25 cellular contexts compared by ENCODE assay signal in the genomic region with DNA sequence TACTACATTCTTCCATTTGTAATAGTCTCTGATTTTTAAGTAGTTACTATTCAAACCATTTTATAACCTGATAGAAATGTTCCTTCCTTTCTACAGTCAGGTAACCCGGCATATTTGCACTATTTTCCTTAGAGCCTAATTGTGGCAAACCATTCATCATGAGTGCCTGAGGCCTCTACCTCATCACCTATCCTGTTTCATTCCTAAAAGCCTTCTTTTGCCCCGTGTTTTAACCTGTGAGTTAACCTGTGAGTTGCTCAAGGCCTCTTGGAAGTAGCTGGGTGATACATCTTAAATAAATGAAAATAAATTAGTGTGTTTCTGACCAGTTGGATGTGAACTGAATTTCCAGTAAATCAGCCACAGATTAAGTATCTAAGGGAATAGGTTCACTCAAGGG.
"Had no signal": no experiment of that assay in that cellular context is flagged by ENCODE, and none has a peak within 500 bp of the region (broad histone marks: within the 10 kb centered on the region; RNA-seq: fewer than 3 reads in every experiment).

No MANE protein-coding gene starts in this region.

- ATAC-seq: activated CD8-positive, alpha-beta T cell treated with anti-CD3 and anti-CD28 coated beads, Interleukin-2, amount 10 ng/mL, durations not matched to agents 7 days and 5 days; activated naive CD4-positive, alpha-beta T cell treated with anti-CD3 and anti-CD28 coated beads, Interleukin-2, amount 50 U/mL, for 72 hours; activated naive CD8-positive, alpha-beta T cell treated with anti-CD3 and anti-CD28 coated beads, Interleukin-2, amount 50 U/mL, for 24 hours; body of pancreas; K562; WTC11 had no signal

- H3K36me3 ChIP-seq: ascending aorta, cardiac muscle cell, Peyer's patch had no signal

- DNase-seq: activated CD4-positive, alpha-beta T cell treated with anti-CD3 and anti-CD28 coated beads for 48 hours; activated CD4-positive, alpha-beta T cell treated with anti-CD3 and anti-CD28 coated beads, Interleukin-2, amount 50 U/mL, for 4 hours; activated CD4-positive, CD25-positive, alpha-beta regulatory T cell treated with anti-CD3 and anti-CD28 coated beads, Interleukin-2, amount 50 U/mL, for 72 hours; activated CD8-positive, alpha-beta memory T cell treated with anti-CD3 and anti-CD28 coated beads, Interleukin-2, amount 50 U/mL, for 48 hours; activated CD8-positive, alpha-beta T cell treated with anti-CD3 and anti-CD28 coated beads, Interleukin-2, amount 10 ng/mL, durations not matched to agents 7 days and 5 days; activated effector memory CD4-positive, alpha-beta T cell treated with Interleukin-2 at 50 U/mL for 16 hours; activated naive CD4-positive, alpha-beta T cell; activated naive CD8-positive, alpha-beta T cell treated with anti-CD3 and anti-CD28 coated beads, Interleukin-2, amount 50 U/mL, for 24 hours; activated T-cell treated with anti-CD3 and anti-CD28 coated beads, Interleukin-2, amount 50 U/mL, for 1 hour; amniotic stem cell; body of pancreas; NCI-H1092; NCI-H1417; NCI-H1930; NCI-H2107; NCI-H526; NCI-H82; NK-92 treated with Interleukin-12 subunit alpha and Interleukin-12 subunit beta, amount 100 ng/mL, for 24 hours; Peyer's patch; SHP77 treated with DMSO at 0.1 percent for 48 hours had no signal

- H3K27ac ChIP-seq: ascending aorta, body of pancreas, cardiac muscle cell, Peyer's patch had no signal

- H3K4me3 ChIP-seq: ascending aorta, body of pancreas, cardiac muscle cell, K562, Peyer's patch had no signal

- H3K9me3 ChIP-seq: ascending aorta, body of pancreas, Peyer's patch had no signal

- H3K27me3 ChIP-seq: ascending aorta, body of pancreas, Peyer's patch had no signal

- H3K4me1 ChIP-seq: body of pancreas had no signal
